Comparison of ENCODE assay signal across 1 cellular context in the genomic region with DNA sequence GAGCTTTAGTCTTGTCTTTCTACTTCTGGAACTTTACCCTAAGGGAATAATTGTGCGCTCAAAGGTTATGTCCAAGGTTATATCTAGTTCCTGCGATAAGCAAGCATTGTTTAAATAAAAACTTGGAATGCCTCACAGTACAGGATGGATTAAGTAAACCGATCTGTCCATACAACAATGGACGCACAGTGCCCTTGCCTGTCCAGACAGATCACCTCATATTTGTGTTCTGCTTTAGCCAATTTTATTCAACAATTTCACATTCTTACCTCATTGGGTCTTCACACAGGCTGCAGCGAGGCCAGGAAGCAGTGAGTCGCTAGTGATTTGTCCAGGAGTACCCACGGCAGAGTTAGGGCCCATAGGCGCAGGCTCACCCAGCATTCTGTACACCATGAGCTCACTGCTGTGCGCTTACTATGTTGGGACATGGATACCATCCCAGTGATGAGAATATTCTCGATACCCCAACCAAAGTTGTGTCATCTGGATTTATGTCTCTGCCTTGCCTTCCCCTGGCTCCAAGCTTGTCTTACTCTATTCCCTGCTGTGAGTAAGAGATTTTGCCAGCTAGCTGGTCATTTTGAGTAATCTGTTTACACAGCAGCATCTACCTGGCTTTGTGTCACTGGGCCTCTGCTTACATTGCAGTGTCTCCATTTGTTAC.
TF ChIP-seq lines count a peak whose summit lies in the region.

No MANE protein-coding gene starts in this region.

TF ChIP-seq in HepG2, 621 proteins besides CTCF, POLR2A, EP300 and RAD21 (continued from another document and continues in another):
- TF ChIP-seq, protein P1, sequence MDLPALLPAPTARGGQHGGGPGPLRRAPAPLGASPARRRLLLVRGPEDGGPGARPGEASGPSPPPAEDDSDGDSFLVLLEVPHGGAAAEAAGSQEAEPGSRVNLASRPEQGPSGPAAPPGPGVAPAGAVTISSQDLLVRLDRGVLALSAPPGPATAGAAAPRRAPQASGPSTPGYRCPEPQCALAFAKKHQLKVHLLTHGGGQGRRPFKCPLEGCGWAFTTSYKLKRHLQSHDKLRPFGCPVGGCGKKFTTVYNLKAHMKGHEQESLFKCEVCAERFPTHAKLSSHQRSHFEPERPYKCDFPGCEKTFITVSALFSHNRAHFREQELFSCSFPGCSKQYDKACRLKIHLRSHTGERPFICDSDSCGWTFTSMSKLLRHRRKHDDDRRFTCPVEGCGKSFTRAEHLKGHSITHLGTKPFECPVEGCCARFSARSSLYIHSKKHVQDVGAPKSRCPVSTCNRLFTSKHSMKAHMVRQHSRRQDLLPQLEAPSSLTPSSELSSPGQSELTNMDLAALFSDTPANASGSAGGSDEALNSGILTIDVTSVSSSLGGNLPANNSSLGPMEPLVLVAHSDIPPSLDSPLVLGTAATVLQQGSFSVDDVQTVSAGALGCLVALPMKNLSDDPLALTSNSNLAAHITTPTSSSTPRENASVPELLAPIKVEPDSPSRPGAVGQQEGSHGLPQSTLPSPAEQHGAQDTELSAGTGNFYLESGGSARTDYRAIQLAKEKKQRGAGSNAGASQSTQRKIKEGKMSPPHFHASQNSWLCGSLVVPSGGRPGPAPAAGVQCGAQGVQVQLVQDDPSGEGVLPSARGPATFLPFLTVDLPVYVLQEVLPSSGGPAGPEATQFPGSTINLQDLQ (CRISPR knock-in tag; IDR thresholded peaks at IDR 0.05), result no peak
- TF ChIP-seq ZNF17 (CRISPR knock-in tag; IDR thresholded peaks at IDR 0.05), result no peak
- no peak for TF ChIP-seq ZNF569 (CRISPR knock-in tag; IDR thresholded peaks at IDR 0.05; ENCODE audit: borderline replicate concordance)
- TF ChIP-seq KDM4B (CRISPR knock-in tag; IDR thresholded peaks at IDR 0.05), result no peak
- no peak for TF ChIP-seq ZNF777 (CRISPR knock-in tag; IDR thresholded peaks at IDR 0.05)
- TF ChIP-seq, protein P2, sequence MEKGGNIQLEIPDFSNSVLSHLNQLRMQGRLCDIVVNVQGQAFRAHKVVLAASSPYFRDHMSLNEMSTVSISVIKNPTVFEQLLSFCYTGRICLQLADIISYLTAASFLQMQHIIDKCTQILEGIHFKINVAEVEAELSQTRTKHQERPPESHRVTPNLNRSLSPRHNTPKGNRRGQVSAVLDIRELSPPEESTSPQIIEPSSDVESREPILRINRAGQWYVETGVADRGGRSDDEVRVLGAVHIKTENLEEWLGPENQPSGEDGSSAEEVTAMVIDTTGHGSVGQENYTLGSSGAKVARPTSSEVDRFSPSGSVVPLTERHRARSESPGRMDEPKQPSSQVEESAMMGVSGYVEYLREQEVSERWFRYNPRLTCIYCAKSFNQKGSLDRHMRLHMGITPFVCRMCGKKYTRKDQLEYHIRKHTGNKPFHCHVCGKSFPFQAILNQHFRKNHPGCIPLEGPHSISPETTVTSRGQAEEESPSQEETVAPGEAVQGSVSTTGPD (CRISPR knock-in tag; IDR thresholded peaks at IDR 0.05), result no peak
- no peak for TF ChIP-seq ZNF552 (CRISPR knock-in tag; IDR thresholded peaks at IDR 0.05; ENCODE audit: borderline replicate concordance)
- TF ChIP-seq, protein P3, sequence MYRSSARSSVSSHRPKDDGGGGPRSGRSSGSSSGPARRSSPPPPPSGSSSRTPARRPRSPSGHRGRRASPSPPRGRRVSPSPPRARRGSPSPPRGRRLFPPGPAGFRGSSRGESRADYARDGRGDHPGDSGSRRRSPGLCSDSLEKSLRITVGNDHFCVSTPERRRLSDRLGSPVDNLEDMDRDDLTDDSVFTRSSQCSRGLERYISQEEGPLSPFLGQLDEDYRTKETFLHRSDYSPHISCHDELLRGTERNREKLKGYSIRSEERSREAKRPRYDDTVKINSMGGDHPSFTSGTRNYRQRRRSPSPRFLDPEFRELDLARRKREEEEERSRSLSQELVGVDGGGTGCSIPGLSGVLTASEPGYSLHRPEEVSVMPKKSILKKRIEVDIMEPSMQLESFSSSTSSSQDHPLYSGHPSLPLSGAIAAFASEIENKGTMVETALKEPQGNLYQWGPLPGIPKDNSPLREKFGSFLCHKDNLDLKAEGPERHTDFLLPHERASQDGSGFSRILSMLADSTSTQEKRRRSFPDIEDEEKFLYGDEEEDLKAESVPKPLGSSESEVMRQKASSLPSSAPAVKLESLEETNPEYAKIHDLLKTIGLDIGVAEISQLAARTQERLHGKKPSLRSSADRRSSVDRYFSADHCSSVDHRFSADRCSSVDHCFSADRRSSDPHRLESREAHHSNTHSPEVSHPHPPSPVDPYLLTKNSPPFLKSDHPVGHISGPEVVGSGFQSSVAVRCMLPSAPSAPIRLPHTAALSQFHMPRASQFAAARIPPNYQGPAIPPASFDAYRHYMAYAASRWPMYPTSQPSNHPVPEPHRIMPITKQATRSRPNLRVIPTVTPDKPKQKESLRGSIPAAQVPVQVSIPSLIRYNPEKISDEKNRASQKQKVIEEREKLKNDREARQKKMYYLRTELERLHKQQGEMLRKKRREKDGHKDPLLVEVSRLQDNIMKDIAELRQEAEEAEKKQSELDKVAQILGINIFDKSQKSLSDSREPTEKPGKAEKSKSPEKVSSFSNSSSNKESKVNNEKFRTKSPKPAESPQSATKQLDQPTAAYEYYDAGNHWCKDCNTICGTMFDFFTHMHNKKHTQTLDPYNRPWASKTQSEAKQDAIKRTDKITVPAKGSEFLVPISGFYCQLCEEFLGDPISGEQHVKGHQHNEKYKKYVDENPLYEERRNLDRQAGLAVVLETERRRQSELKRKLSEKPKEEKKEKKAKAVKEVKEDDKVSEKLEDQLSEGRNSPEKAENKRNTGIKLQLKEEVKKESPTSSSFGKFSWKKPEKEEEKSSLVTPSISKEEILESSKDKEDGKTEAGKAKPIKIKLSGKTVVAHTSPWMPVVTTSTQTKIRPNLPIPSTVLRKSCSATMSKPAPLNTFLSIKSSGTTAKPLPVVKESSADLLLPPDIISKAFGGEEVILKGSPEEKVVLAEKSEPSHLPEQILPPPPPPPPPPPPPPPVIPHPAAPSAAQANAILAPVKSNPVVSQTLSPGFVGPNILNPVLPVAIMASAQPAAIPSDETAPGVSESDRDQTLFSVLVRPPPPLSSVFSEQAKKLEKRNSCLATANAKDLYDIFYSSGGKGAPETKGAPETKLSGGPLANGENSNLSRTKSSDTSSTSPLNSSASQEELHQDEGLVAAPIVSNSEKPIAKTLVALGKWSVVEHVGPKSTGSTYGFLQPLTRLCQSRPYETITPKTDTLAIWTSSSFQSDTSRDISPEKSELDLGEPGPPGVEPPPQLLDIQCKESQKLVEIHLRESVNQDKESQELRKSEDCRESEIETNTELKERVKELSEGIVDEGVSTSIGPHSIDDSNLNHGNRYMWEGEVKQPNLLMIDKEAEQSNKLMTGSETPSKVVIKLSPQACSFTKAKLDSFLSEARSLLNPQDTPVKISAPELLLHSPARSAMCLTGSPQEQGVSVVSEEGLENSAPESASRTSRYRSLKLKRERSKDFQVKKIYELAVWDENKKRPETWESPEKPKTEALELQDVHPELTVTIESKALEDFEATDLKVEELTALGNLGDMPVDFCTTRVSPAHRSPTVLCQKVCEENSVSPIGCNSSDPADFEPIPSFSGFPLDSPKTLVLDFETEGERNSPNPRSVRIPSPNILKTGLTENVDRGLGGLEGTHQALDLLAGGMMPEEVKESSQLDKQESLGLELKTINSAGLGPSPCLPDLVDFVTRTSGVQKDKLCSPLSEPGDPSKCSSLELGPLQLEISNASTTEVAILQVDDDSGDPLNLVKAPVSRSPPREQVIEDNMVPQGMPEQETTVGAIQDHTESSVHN (CRISPR knock-in tag; IDR thresholded peaks at IDR 0.05), result no peak
- no peak for TF ChIP-seq ZBTB20 (CRISPR knock-in tag; IDR thresholded peaks at IDR 0.05; ENCODE audit: borderline replicate concordance, low read depth)
- TF ChIP-seq HNF4A (CRISPR knock-in tag; IDR thresholded peaks at IDR 0.05), result peak; percentile 78
- TF ChIP-seq FOSL2 (CRISPR knock-in tag; IDR thresholded peaks at IDR 0.05), result 0 out of 2 replicates have a peak, but pooled peaks have one; percentile 28
- TF ChIP-seq ZNF598 (CRISPR knock-in tag; IDR thresholded peaks at IDR 0.05; ENCODE audit: borderline replicate concordance), result no peak
- no peak for TF ChIP-seq MXD1 (CRISPR knock-in tag; IDR thresholded peaks at IDR 0.05)
- TF ChIP-seq PHF21A (CRISPR knock-in tag; IDR thresholded peaks at IDR 0.05), result peak; percentile 59
- TF ChIP-seq ZNF382 (CRISPR knock-in tag; IDR thresholded peaks at IDR 0.05; ENCODE audit: borderline replicate concordance), result no peak
- peak; percentile 34; the same call in 1 of the 2 replicates for TF ChIP-seq RXRB (CRISPR knock-in tag; IDR thresholded peaks at IDR 0.05; ENCODE audit: borderline replicate concordance)
- TF ChIP-seq ATF4 (CRISPR knock-in tag; IDR thresholded peaks at IDR 0.05), result 0 out of 4 replicates have a peak, but pooled peaks of 1 of the 2 experiments have one; percentile 29
- TF ChIP-seq NFATC3 (CRISPR knock-in tag; IDR thresholded peaks at IDR 0.05), result no peak
- TF ChIP-seq ZBTB34 (CRISPR knock-in tag; IDR thresholded peaks at IDR 0.05), result no peak
- TF ChIP-seq ESRRA (CRISPR knock-in tag; IDR thresholded peaks at IDR 0.05; ENCODE audit: low read depth), result peak; percentile 49; the same call in 1 of the 2 replicates
- TF ChIP-seq SKI (IDR thresholded peaks at IDR 0.05; ENCODE audit: partially characterized antibody), result peak; percentile 51
- TF ChIP-seq, protein P4, sequence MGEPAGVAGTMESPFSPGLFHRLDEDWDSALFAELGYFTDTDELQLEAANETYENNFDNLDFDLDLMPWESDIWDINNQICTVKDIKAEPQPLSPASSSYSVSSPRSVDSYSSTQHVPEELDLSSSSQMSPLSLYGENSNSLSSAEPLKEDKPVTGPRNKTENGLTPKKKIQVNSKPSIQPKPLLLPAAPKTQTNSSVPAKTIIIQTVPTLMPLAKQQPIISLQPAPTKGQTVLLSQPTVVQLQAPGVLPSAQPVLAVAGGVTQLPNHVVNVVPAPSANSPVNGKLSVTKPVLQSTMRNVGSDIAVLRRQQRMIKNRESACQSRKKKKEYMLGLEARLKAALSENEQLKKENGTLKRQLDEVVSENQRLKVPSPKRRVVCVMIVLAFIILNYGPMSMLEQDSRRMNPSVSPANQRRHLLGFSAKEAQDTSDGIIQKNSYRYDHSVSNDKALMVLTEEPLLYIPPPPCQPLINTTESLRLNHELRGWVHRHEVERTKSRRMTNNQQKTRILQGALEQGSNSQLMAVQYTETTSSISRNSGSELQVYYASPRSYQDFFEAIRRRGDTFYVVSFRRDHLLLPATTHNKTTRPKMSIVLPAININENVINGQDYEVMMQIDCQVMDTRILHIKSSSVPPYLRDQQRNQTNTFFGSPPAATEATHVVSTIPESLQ (CRISPR knock-in tag; conservative IDR thresholded peaks at IDR 0.05), result no peak
- TF ChIP-seq ERF (CRISPR knock-in tag; IDR thresholded peaks at IDR 0.05), result peak; percentile 37; the same call in 1 of the 2 replicates
- TF ChIP-seq AGO2 (optimal IDR thresholded peaks at IDR 0.05; ENCODE audit: low read depth, low read length), result no peak
- no peak for TF ChIP-seq ARID2 (CRISPR knock-in tag; IDR thresholded peaks at IDR 0.05; ENCODE audit: borderline replicate concordance)
- TF ChIP-seq DPF2 (CRISPR knock-in tag; IDR thresholded peaks at IDR 0.05; ENCODE audit: borderline replicate concordance, low read depth), result no peak; the same call in 1 of the 2 replicates
- TF ChIP-seq, protein P5, sequence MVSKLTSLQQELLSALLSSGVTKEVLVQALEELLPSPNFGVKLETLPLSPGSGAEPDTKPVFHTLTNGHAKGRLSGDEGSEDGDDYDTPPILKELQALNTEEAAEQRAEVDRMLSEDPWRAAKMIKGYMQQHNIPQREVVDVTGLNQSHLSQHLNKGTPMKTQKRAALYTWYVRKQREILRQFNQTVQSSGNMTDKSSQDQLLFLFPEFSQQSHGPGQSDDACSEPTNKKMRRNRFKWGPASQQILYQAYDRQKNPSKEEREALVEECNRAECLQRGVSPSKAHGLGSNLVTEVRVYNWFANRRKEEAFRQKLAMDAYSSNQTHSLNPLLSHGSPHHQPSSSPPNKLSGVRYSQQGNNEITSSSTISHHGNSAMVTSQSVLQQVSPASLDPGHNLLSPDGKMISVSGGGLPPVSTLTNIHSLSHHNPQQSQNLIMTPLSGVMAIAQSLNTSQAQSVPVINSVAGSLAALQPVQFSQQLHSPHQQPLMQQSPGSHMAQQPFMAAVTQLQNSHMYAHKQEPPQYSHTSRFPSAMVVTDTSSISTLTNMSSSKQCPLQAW (CRISPR knock-in tag; IDR thresholded peaks at IDR 0.05), result no peak
- TF ChIP-seq ZNF232 (CRISPR knock-in tag; IDR thresholded peaks at IDR 0.05; ENCODE audit: borderline replicate concordance), result no peak
- no peak for TF ChIP-seq ZNF557 (CRISPR knock-in tag; IDR thresholded peaks at IDR 0.05)
